ENCODE assay signal across 20 cellular contexts in the genomic region with DNA sequence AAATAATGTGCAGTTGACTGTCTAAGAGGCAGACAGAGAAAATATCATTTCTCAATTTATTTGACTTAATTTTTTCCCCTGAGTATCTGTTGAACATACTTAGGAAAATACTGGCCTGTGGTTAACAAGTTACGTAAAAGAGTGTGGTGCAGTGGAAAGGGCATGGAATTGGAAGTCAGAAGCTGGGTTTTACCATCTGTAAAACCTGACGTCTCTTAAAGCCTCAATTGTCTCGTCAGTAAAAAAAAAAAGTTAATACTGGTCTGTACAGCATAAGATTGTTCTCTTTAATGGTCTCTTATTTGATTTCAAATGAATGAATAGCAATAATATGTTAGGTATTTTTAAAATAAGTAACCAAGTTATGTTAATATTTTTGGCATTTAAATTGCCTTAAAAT.
DNase-seq lines count a peak whose midpoint lies in the region; ATAC-seq and TF ChIP-seq lines count a peak whose summit lies in the region.
"Had no signal": no experiment of that assay in that cellular context is flagged by ENCODE, and none has a peak within 500 bp of the region (broad histone marks: within the 10 kb centered on the region; RNA-seq: fewer than 3 reads in every experiment).

No MANE protein-coding gene starts in this region.

- peaks cover 18% of the 10 kb centered on the region for H3K4me1 ChIP-seq in foreskin keratinocyte
- H3K4me1 ChIP-seq: right atrium auricular region had no signal

- DNase-seq in AG08395 (ENCODE audit: low spot score) (peak; percentile 49), HL-60 (ENCODE audit: low read depth in 1 of 2, low spot score in 1 of 2) (no peak), cardiac fibroblast (ENCODE audit: low read depth in 2 of 2) (peak; percentile 13 to 19), iris pigment epithelial cell (ENCODE audit: low read depth) (peak; percentile 68), NCI-H774 (lab: John Stamatoyannopoulos, UW) (no peak), foreskin keratinocyte (no peak), UCSD-AML1 (lab: John Stamatoyannopoulos, UW; ENCODE audit: unreplicated experiment) (no peak)
- DNase-seq: activated CD4-positive, alpha-beta T cell treated with anti-CD3 and anti-CD28 coated beads, Interleukin-2, amount 50 U/mL, for 48 hours; activated naive CD4-positive, alpha-beta T cell; anterior cingulate cortex; NCI-H345; NK-92 treated with Interleukin-12 subunit alpha and Interleukin-12 subunit beta, amount 100 ng/mL, for 24 hours; nucleus accumbens; stimulated activated naive CD8-positive, alpha-beta T cell treated with anti-CD3 and anti-CD28 coated beads, Interleukin-15, Interleukin-2, amounts not matched to agents 100 U/mL and 50 U/mL, for 24 hours; T-cell had no signal

- TF ChIP-seq CTCF in HL-60 (IDR thresholded peaks at IDR 0.05; ENCODE audit: insufficient read depth, low read length) (no peak), cardiac fibroblast (IDR thresholded peaks at IDR 0.05; ENCODE audit: low read depth, low read length) (no peak), foreskin keratinocyte (conservative IDR thresholded peaks at IDR 0.05) (no peak)

- H3K27ac ChIP-seq in HL-60 (replicated peaks) (peak overlapping the region; percentile 15; the same call in 1 of the 2 replicates), foreskin keratinocyte (no peak overlapping the region)
- H3K27ac ChIP-seq: coronary artery, right atrium auricular region, tibial nerve had no signal

- H3K27me3 ChIP-seq in HL-60 (ENCODE audit: insufficient read depth, poor library complexity, severe bottlenecking) (no peaks in the 10 kb centered on the region), foreskin keratinocyte (no peaks in the 10 kb centered on the region)
- H3K27me3 ChIP-seq: right atrium auricular region, tibial nerve had no signal

- ATAC-seq in foreskin keratinocyte (no peak), GM18517 (IDR thresholded peaks at IDR 0.05; ENCODE audit: unreplicated experiment) (no peak)
- ATAC-seq: stimulated activated naive CD8-positive, alpha-beta T cell treated with anti-CD3 and anti-CD28 coated beads, Interleukin-15, Interleukin-2, amounts not matched to agents 100 U/mL and 50 U/mL, for 24 hours; T-cell had no signal

- H3K4me3 ChIP-seq in HL-60 (replicated peaks; ENCODE audit: insufficient read depth, low read length) (no peak overlapping the region), cardiac fibroblast (replicated peaks in 1 of 2; ENCODE audit: low read depth in 2 of 2, low read length in 2 of 2) (no peak overlapping the region)
- H3K4me3 ChIP-seq: coronary artery, GM12878, right atrium auricular region, tibial nerve had no signal

Comparison
In these comparisons a context has a peak if more than half of its experiments do, and no peak if none do; other contexts are left out.
1. DNase-seq: peak in AG08395 (single experiment), cardiac fibroblast (2 of 2) and iris pigment epithelial cell (single experiment); none in HL-60 (0 of 2), NCI-H774 (single experiment), foreskin keratinocyte (0 of 2) and UCSD-AML1 (single experiment).